9 cellular contexts compared by ENCODE assay signal in the genomic region with DNA sequence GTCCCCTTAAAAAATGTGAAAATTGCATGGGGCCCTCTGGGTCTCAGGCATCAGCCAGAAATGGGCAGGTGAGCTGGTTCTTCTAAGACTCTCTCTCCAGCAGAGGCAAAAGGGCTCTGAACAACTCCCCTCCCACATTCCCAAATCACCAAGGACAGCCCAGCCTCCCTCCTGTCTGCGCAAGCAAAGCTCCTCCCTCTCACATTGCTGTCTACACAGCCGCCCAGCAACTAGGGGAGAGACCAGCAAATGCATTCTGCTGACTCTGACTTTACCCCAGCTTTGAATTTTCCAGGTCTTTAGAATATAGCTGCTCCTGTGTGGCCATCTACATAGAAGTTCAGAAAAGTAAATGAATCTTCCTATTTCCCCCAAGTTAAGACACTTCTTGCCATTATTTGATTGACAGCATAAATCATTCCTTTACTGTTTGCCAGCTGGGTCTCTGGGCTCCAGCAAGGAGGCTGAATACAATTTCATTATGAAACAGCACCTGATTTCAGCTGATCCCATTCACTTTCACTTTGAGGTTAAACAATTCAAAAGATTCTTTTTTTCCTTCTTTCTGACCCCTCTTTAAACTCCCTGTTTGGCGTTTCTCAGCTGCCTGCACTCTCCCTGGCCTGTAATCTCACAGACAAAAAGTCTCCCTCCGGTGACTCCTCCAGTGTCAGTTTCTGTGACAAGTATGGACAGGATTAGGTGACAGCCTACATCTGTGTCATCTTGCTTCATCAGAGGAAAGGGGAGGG.
DNase-seq lines count a peak whose midpoint lies in the region; ATAC-seq and TF ChIP-seq lines count a peak whose summit lies in the region.
"Had no signal": no experiment of that assay in that cellular context is flagged by ENCODE, and none has a peak within 500 bp of the region (broad histone marks: within the 10 kb centered on the region; RNA-seq: fewer than 3 reads in every experiment).

No MANE protein-coding gene starts in this region.

- H3K27ac Mint-ChIP-seq in CD14-positive monocyte = no peak overlapping the region

- H3K27me3 ChIP-seq in transverse colon = no peaks in the 10 kb centered on the region
- H3K27me3 ChIP-seq: esophagus muscularis mucosa had no signal

- peak; percentile 39 for DNase-seq in HPDE6-E6E7 (ENCODE audit: extremely low spot score)
- peak; percentile 58 for DNase-seq in RWPE1 (ENCODE audit: low spot score)
- DNase-seq in iPS DF 19.7 (ENCODE audit: low read depth, low spot score) = peak; percentile 60
- DNase-seq in retina = peak; percentile 52
- no peak for DNase-seq in transverse colon
- no peak for DNase-seq in CD14-positive monocyte (ENCODE audit: low spot score)
- DNase-seq in activated T-cell treated with anti-CD3 and anti-CD28 coated beads, Interleukin-2, amount 50 U/mL, for 48 hours = no peak

- H3K4me1 ChIP-seq in transverse colon = no peaks in the 10 kb centered on the region

- TF ChIP-seq CTCF in RWPE1 (conservative IDR thresholded peaks at IDR 0.05; ENCODE audit: low read depth) (no peak), transverse colon (IDR thresholded peaks at IDR 0.05) (no peak), CD14-positive monocyte (IDR thresholded peaks at IDR 0.05) (no peak)

- WGBS in transverse colon (ENCODE audit: low coverage in 1 of 2), 2 donors = 54 to 57% methylated on average over 1 to 4 of the region's 4 CpGs

- no peaks in the 10 kb centered on the region for H3K27me3 Mint-ChIP-seq in CD14-positive monocyte (ENCODE audit: low read depth in 3 of 3)

- no peak overlapping the region for H3K27ac ChIP-seq in RWPE1
- H3K27ac ChIP-seq in transverse colon = no peak overlapping the region

- POLR2A ChIA-PET in RWPE1 (lab: Yijun Ruan, JAX; ENCODE audit: low non-redundant PET) = no interaction called here

- no peak overlapping the region for H3K4me3 Mint-ChIP-seq in CD14-positive monocyte

- H3K4me1 Mint-ChIP-seq in CD14-positive monocyte = peaks cover 25% of the 10 kb centered on the region

- no peaks in the 10 kb centered on the region for H3K9me3 ChIP-seq in transverse colon
- H3K9me3 ChIP-seq: esophagus muscularis mucosa had no signal

- in situ Hi-C loops in transverse colon (cut with MboI; ENCODE audit: low pct_ligation_motif_present in 1 of 4, low pct_unique_long_range_greater_than_20kb in 1 of 4, low sequenced_read_pairs in 3 of 4) = no loop called here

- H3K36me3 ChIP-seq in transverse colon = no peaks in the 10 kb centered on the region
- H3K36me3 ChIP-seq: esophagus muscularis mucosa had no signal

- H3K4me3 ChIP-seq in transverse colon = no peak overlapping the region
- H3K4me3 ChIP-seq: esophagus muscularis mucosa had no signal

- ATAC-seq in HG02642 (IDR thresholded peaks at IDR 0.05; ENCODE audit: poor library complexity, unreplicated experiment) = no peak

- intact Hi-C loops in transverse colon (cut with DNase I; ENCODE audit: low total_unique reads) (no loop called here), CD14-positive monocyte (cut with micrococcal nuclease) (no loop called here)

- CTCF ChIA-PET in RWPE1 (lab: Yijun Ruan, JAX) = interaction anchor here (0.7 kb wide), 1 partner anchor 91 kb away, joined by 3 read pairs; no protein-coding TSS in a partner anchor

- TF ChIP-seq EP300 in transverse colon (IDR thresholded peaks at IDR 0.05; ENCODE audit: low read depth) = no peak

- no peaks in the 10 kb centered on the region for H3K36me3 Mint-ChIP-seq in CD14-positive monocyte

- TF ChIP-seq POLR2A in transverse colon (IDR thresholded peaks at IDR 0.05) = no peak

- no peaks in the 10 kb centered on the region for H3K9me3 Mint-ChIP-seq in CD14-positive monocyte

Comparison
In these comparisons a context has a peak if more than half of its experiments do, and no peak if none do; other contexts are left out.
1. DNase-seq: peak in HPDE6-E6E7 (single experiment), RWPE1 (single experiment), iPS DF 19.7 (single experiment) and retina (single experiment); none in transverse colon (single experiment), CD14-positive monocyte (single experiment) and activated T-cell treated with anti-CD3 and anti-CD28 coated beads, Interleukin-2, amount 50 U/mL, for 48 hours (0 of 2).